18 cellular contexts compared by ENCODE assay signal in the genomic region with DNA sequence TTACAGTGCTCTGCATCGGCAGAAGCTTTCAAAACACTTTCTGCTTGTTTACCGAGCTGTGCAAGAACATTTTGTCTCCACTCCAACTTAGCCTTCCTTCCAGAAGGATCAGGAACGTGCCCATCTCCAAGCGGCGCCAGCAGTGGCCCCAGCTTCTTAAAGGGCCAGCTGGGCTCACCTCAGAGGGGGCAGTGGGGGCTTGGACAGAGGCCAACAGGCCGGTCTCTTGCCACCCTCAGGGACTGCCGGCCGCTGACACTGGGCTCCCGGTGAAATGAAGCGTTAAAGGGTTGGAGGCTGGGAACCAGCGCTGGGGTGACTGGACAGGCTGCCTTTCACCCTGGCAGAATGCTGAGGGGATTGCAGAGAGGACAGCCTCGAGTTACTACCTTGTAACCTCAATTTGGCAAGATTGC.
DNase-seq lines count a peak whose midpoint lies in the region; ATAC-seq and TF ChIP-seq lines count a peak whose summit lies in the region.
"Had no signal": no experiment of that assay in that cellular context is flagged by ENCODE, and none has a peak within 500 bp of the region (broad histone marks: within the 10 kb centered on the region; RNA-seq: fewer than 3 reads in every experiment).

No MANE protein-coding gene starts in this region.

- no peaks in the 10 kb centered on the region for H3K36me3 ChIP-seq in breast epithelium
- no peaks in the 10 kb centered on the region for H3K36me3 ChIP-seq in psoas muscle (ENCODE audit: insufficient read depth in 1 of 2, low read depth in 1 of 2)
- H3K36me3 ChIP-seq in uterus: no peaks in the 10 kb centered on the region
- no peaks in the 10 kb centered on the region for H3K36me3 ChIP-seq in OCI-LY7 (ENCODE audit: insufficient read depth, low read length)
- H3K36me3 ChIP-seq: SJCRH30, thoracic aorta had no signal

- no peak overlapping the region for H3K4me3 Mint-ChIP-seq in MCF 10A (ENCODE audit: unreplicated experiment)
- no peak overlapping the region for H3K4me3 Mint-ChIP-seq in activated CD8-positive, alpha-beta memory T cell treated with anti-CD3 and anti-CD28 coated beads, Interleukin-2, amount 10 ng/mL, durations not matched to agents 7 days and 5 days
- H3K4me3 Mint-ChIP-seq: activated CD4-positive, alpha-beta T cell treated with anti-CD3 and anti-CD28 coated beads, Interleukin-2, amount 10 ng/mL, durations not matched to agents 7 days and 5 days; CD4-positive, CD25-positive, alpha-beta regulatory T cell; natural killer cell had no signal

- no peaks in the 10 kb centered on the region for H3K9me2 ChIP-seq in OCI-LY7 (ENCODE audit: insufficient read depth, low read length)

- H3K4me1 ChIP-seq in breast epithelium (peaks cover 8 to 19% of the 10 kb centered on the region in 2 donors), psoas muscle (peaks cover 18% of the 10 kb centered on the region), uterus (peaks cover 0 to 11% of the 10 kb centered on the region in 2 donors), OCI-LY7 (ENCODE audit: insufficient read depth, low read length, poor library complexity, severe bottlenecking) (no peaks in the 10 kb centered on the region)
- H3K4me1 ChIP-seq: SJCRH30 had no signal

- H3K4me1 Mint-ChIP-seq in MCF 10A (ENCODE audit: insufficient read depth, unreplicated experiment): no peaks in the 10 kb centered on the region
- no peaks in the 10 kb centered on the region for H3K4me1 Mint-ChIP-seq in activated CD8-positive, alpha-beta memory T cell treated with anti-CD3 and anti-CD28 coated beads, Interleukin-2, amount 10 ng/mL, durations not matched to agents 7 days and 5 days
- H3K4me1 Mint-ChIP-seq: activated CD4-positive, alpha-beta T cell treated with anti-CD3 and anti-CD28 coated beads, Interleukin-2, amount 10 ng/mL, durations not matched to agents 7 days and 5 days; CD4-positive, CD25-positive, alpha-beta regulatory T cell; natural killer cell had no signal

- no peak overlapping the region for H3K27ac Mint-ChIP-seq in MCF 10A (ENCODE audit: low read depth, unreplicated experiment)
- no peak overlapping the region for H3K27ac Mint-ChIP-seq in activated CD8-positive, alpha-beta memory T cell treated with anti-CD3 and anti-CD28 coated beads, Interleukin-2, amount 10 ng/mL, durations not matched to agents 7 days and 5 days
- H3K27ac Mint-ChIP-seq: activated CD4-positive, alpha-beta T cell treated with anti-CD3 and anti-CD28 coated beads, Interleukin-2, amount 10 ng/mL, durations not matched to agents 7 days and 5 days; CD4-positive, CD25-positive, alpha-beta regulatory T cell; natural killer cell had no signal

- peaks cover 5% of the 10 kb centered on the region for H3K36me3 Mint-ChIP-seq in MCF 10A (ENCODE audit: insufficient read depth, unreplicated experiment)
- no peaks in the 10 kb centered on the region for H3K36me3 Mint-ChIP-seq in activated CD8-positive, alpha-beta memory T cell treated with anti-CD3 and anti-CD28 coated beads, Interleukin-2, amount 10 ng/mL, durations not matched to agents 7 days and 5 days
- H3K36me3 Mint-ChIP-seq: CD4-positive, CD25-positive, alpha-beta regulatory T cell; natural killer cell had no signal

- no peak for DNase-seq in breast epithelium (ENCODE audit: low spot score in 2 of 2)
- no peak for DNase-seq in MCF 10A (ENCODE audit: unreplicated experiment)
- peak; percentile 58 for DNase-seq in left ventricle myocardium superior
- peak; percentile 48 to 78 for DNase-seq in psoas muscle
- DNase-seq in uterus: no peak
- DNase-seq in OCI-LY7 (ENCODE audit: low spot score): no peak
- DNase-seq in activated CD8-positive, alpha-beta memory T cell treated with anti-CD3 and anti-CD28 coated beads, Interleukin-2, amount 10 ng/mL, durations not matched to agents 7 days and 5 days: no peak
- DNase-seq: activated CD4-positive, alpha-beta T cell treated with anti-CD3 and anti-CD28 coated beads, Interleukin-2, amount 10 ng/mL, durations not matched to agents 7 days and 5 days; activated naive CD4-positive, alpha-beta T cell treated with anti-CD3 and anti-CD28 coated beads, Interleukin-2, amount 50 U/mL, for 16 hours; CD4-positive, CD25-positive, alpha-beta regulatory T cell; DMS53; effector CD8-positive, alpha-beta T cell; natural killer cell; NCI-H446 treated with DMSO at 0.1 percent for 48 hours; SJCRH30; stimulated activated CD4-positive, alpha-beta T cell treated with anti-CD3 and anti-CD28 coated beads, Interleukin-2, amount 100 ng/mL, for 48 hours had no signal

- 18 to 36% (median 19%) methylated on average over 12 of the region's 12 CpGs for WGBS in psoas muscle, 3 donors

- H3K9me3 Mint-ChIP-seq in MCF 10A (ENCODE audit: unreplicated experiment): no peaks in the 10 kb centered on the region
- H3K9me3 Mint-ChIP-seq in activated CD8-positive, alpha-beta memory T cell treated with anti-CD3 and anti-CD28 coated beads, Interleukin-2, amount 10 ng/mL, durations not matched to agents 7 days and 5 days (ENCODE audit: low read depth): no peaks in the 10 kb centered on the region
- H3K9me3 Mint-ChIP-seq: activated CD4-positive, alpha-beta T cell treated with anti-CD3 and anti-CD28 coated beads, Interleukin-2, amount 10 ng/mL, durations not matched to agents 7 days and 5 days; CD4-positive, CD25-positive, alpha-beta regulatory T cell; natural killer cell had no signal

- TF ChIP-seq POLR2A in breast epithelium (IDR thresholded peaks at IDR 0.05) (no peak), uterus (IDR thresholded peaks at IDR 0.05) (no peak)

- H3K9me3 ChIP-seq in breast epithelium (no peaks in the 10 kb centered on the region), psoas muscle (no peaks in the 10 kb centered on the region), uterus (no peaks in the 10 kb centered on the region), OCI-LY7 (ENCODE audit: low read length) (no peaks in the 10 kb centered on the region)
- H3K9me3 ChIP-seq: SJCRH30, thoracic aorta had no signal

- POLR2A ChIA-PET in MCF 10A (lab: Yijun Ruan, JAX) (interaction anchor here (1.1 kb wide), 1 partner anchor 59 kb away, joined by 3 read pairs; no protein-coding TSS in a partner anchor), OCI-LY7 (lab: Charles Lee) (no interaction called here)

- no peaks in the 10 kb centered on the region for H3K27me3 ChIP-seq in breast epithelium
- H3K27me3 ChIP-seq in psoas muscle (ENCODE audit: insufficient read depth in 3 of 3, low read length in 2 of 3): no peaks in the 10 kb centered on the region
- no peaks in the 10 kb centered on the region for H3K27me3 ChIP-seq in uterus

- no peak overlapping the region for H3K4me2 ChIP-seq in OCI-LY7 (ENCODE audit: low read length)

- peaks cover 31% of the 10 kb centered on the region for H3K27me3 Mint-ChIP-seq in MCF 10A (ENCODE audit: insufficient read depth, unreplicated experiment)
- no peaks in the 10 kb centered on the region for H3K27me3 Mint-ChIP-seq in activated CD8-positive, alpha-beta memory T cell treated with anti-CD3 and anti-CD28 coated beads, Interleukin-2, amount 10 ng/mL, durations not matched to agents 7 days and 5 days
- H3K27me3 Mint-ChIP-seq: activated CD4-positive, alpha-beta T cell treated with anti-CD3 and anti-CD28 coated beads, Interleukin-2, amount 10 ng/mL, durations not matched to agents 7 days and 5 days; CD4-positive, CD25-positive, alpha-beta regulatory T cell had no signal

- intact Hi-C loops in breast epithelium (cut with DNase I; ENCODE audit: low total_unique reads): no loop called here
- intact Hi-C loops in MCF 10A (cut with micrococcal nuclease): no loop called here
- intact Hi-C loops in left ventricle myocardium superior (cut with micrococcal nuclease): no loop called here
- intact Hi-C loops in psoas muscle (cut with DNase I): no loop called here
- intact Hi-C loops in uterus (cut with DNase I; ENCODE audit: low total_unique reads): no loop called here
- intact Hi-C loops in OCI-LY7 (cut with micrococcal nuclease; ENCODE audit: unreplicated experiment): no loop called here

- H3K4me3 ChIP-seq in breast epithelium (peak overlapping the region in 1 of 3 donors; percentile 25), psoas muscle (no peak overlapping the region), uterus (no peak overlapping the region), OCI-LY7 (ENCODE audit: low read depth, low read length, poor library complexity, severe bottlenecking) (no peak overlapping the region)
- H3K4me3 ChIP-seq: SJCRH30, thoracic aorta had no signal

- no peaks in the 10 kb centered on the region for H3K79me2 ChIP-seq in OCI-LY7 (ENCODE audit: insufficient read depth, low read depth, low read length)

- H4K20me1 ChIP-seq in OCI-LY7 (ENCODE audit: insufficient read depth, low read length): no peaks in the 10 kb centered on the region

- H2AFZ ChIP-seq in OCI-LY7 (ENCODE audit: low read length): no peak overlapping the region

- CTCF ChIA-PET in MCF 10A (lab: Yijun Ruan, JAX): no interaction called here
- CTCF ChIA-PET in OCI-LY7 (lab: Charles Lee; ENCODE audit: unreplicated experiment): no interaction called here
- CTCF ChIA-PET in activated CD8-positive, alpha-beta memory T cell treated with anti-CD3 and anti-CD28 coated beads, Interleukin-2, amount 10 ng/mL, durations not matched to agents 7 days and 5 days (lab: Charles Lee): no interaction called here

- peak overlapping the region; percentile 60 to 77 for H3K27ac ChIP-seq in breast epithelium
- H3K27ac ChIP-seq in psoas muscle: no peak overlapping the region
- peak overlapping the region; percentile 63 to 69 for H3K27ac ChIP-seq in uterus
- no peak overlapping the region for H3K27ac ChIP-seq in OCI-LY7 (ENCODE audit: low read depth, low read length, poor library complexity, severe bottlenecking)
- H3K27ac ChIP-seq: SJCRH30, thoracic aorta had no signal

- TF ChIP-seq CTCF in breast epithelium (IDR thresholded peaks at IDR 0.05) (no peak), MCF 10A (IDR thresholded peaks at IDR 0.05; ENCODE audit: unreplicated experiment) (no peak), psoas muscle (IDR thresholded peaks at IDR 0.05) (no peak), uterus (IDR thresholded peaks at IDR 0.05) (no peak), OCI-LY7 (conservative IDR thresholded peaks at IDR 0.05; ENCODE audit: low read length) (no peak)

- peak; percentile 31 for ATAC-seq in left ventricle myocardium superior
- peak in 3 of 4 donors; percentile 9 to 76 (median 45) for ATAC-seq in psoas muscle
- ATAC-seq in GM18511 (IDR thresholded peaks at IDR 0.05; ENCODE audit: unreplicated experiment): no peak
- ATAC-seq in activated CD8-positive, alpha-beta memory T cell treated with anti-CD3 and anti-CD28 coated beads, Interleukin-2, amount 10 ng/mL, durations not matched to agents 7 days and 5 days: no peak
- ATAC-seq: natural killer cell had no signal

- no TSS peak for BruUV-seq in MCF 10A (replicated peaks; lab: Mats Ljungman, UMichigan)
- no TSS peak for BruUV-seq in OCI-LY7 (replicated peaks; lab: Mats Ljungman, UMichigan)

Comparison
In these comparisons a context has a peak if more than half of its experiments do, and no peak if none do; other contexts are left out.
1. DNase-seq: peak in left ventricle myocardium superior (single experiment) and psoas muscle (2 of 2); none in breast epithelium (0 of 2), MCF 10A (single experiment), uterus (0 of 2), OCI-LY7 (single experiment) and activated CD8-positive, alpha-beta memory T cell treated with anti-CD3 and anti-CD28 coated beads, Interleukin-2, amount 10 ng/mL, durations not matched to agents 7 days and 5 days (single experiment).
2. H3K27ac ChIP-seq: peak in breast epithelium (2 of 2) and uterus (2 of 2); none in psoas muscle (single experiment) and OCI-LY7 (single experiment).
3. ATAC-seq: peak in left ventricle myocardium superior (single experiment) and psoas muscle (3 of 4); none in GM18511 (single experiment) and activated CD8-positive, alpha-beta memory T cell treated with anti-CD3 and anti-CD28 coated beads, Interleukin-2, amount 10 ng/mL, durations not matched to agents 7 days and 5 days (single experiment).